ENCODE assay signal across 9 cellular contexts in the genomic region with DNA sequence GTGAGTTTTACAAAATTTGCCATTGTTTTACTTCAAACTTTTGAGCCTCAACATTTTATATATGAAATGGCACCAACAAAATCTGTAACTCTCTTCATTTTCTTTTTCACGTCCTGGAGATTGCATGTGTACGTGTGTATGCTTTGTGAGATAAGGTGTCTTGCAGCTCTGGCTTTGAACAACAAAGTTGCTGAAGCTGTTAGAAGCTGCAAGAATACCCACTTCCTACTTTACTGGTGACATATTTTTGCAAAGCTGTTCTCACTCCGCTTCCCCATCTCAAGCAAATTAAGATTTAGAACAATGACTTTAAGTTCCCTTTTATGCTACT. TPM values are rescaled to one million over a fixed set of nuclear protein-coding genes. Genes with fewer than 3 reads are reported as not detected.
A peak's percentile ranks its signal among the peaks of the same experiment; 100 is the strongest.
DNase-seq lines count a peak whose midpoint lies in the region; ATAC-seq lines count a peak whose summit lies in the region.
"Had no signal": no experiment of that assay in that cellular context is flagged by ENCODE, and none has a peak within 500 bp of the region (broad histone marks: within the 10 kb centered on the region; RNA-seq: fewer than 3 reads in every experiment).

No MANE protein-coding gene starts in this region.

- H3K9me3 Mint-ChIP-seq in CD4-positive, CD25-positive, alpha-beta regulatory T cell, result peaks cover 0 to 6% (median 2%) of the 10 kb centered on the region in 7 donors
- H3K9me3 Mint-ChIP-seq in activated naive CD8-positive, alpha-beta T cell treated with anti-CD3 and anti-CD28 coated beads, Interleukin-2, amount 10 ng/mL, durations not matched to agents 7 days and 5 days, result peaks cover 6% of the 10 kb centered on the region

- POLR2A ChIA-PET in activated naive CD8-positive, alpha-beta T cell treated with anti-CD3 and anti-CD28 coated beads, Interleukin-2, amount 10 ng/mL, durations not matched to agents 7 days and 5 days (lab: Charles Lee), result interaction anchor here (0.7 to 11.5 kb wide), 9 partner anchors 9 to 39 kb away, joined by 3 to 204 read pairs (median 15); no protein-coding TSS in a partner anchor

- H3K36me3 ChIP-seq in CD4-positive, CD25-positive, alpha-beta regulatory T cell (ENCODE audit: control insufficient read depth, insufficient read depth, low read length), result peaks cover 14% of the 10 kb centered on the region

- H3K4me1 Mint-ChIP-seq in CD4-positive, CD25-positive, alpha-beta regulatory T cell, result peaks cover 64 to 97% (median 84%) of the 10 kb centered on the region in 4 donors
- H3K4me1 Mint-ChIP-seq in activated naive CD8-positive, alpha-beta T cell treated with anti-CD3 and anti-CD28 coated beads, Interleukin-2, amount 10 ng/mL, durations not matched to agents 7 days and 5 days, result peaks cover 84% of the 10 kb centered on the region

- H3K27ac ChIP-seq in CD4-positive, CD25-positive, alpha-beta regulatory T cell (ENCODE audit: insufficient read depth, low read length, poor library complexity, severe bottlenecking), result peak overlapping the region; percentile 84

- peak in 2 of 3 donors; percentile 75 to 82 for DNase-seq in CD4-positive, CD25-positive, alpha-beta regulatory T cell
- DNase-seq in activated naive CD8-positive, alpha-beta T cell treated with anti-CD3 and anti-CD28 coated beads, Interleukin-2, amount 10 ng/mL, durations not matched to agents 7 days and 5 days, result no peak
- no peak for DNase-seq in NAMALWA (ENCODE audit: low spot score)
- DNase-seq in NCI-H2081 treated with DMSO at 0.1 percent for 48 hours (lab: John Stamatoyannopoulos, UW), result no peak
- no peak for DNase-seq in NCI-H2081 (lab: John Stamatoyannopoulos, UW)
- DNase-seq in activated CD8-positive, alpha-beta memory T cell treated with anti-CD3 and anti-CD28 coated beads, Interleukin-2, amount 50 U/mL, for 4 hours, result no peak

- H3K4me1 ChIP-seq in CD4-positive, CD25-positive, alpha-beta regulatory T cell (ENCODE audit: control insufficient read depth, insufficient read depth, low read length, poor library complexity, severe bottlenecking), result peaks cover 95% of the 10 kb centered on the region

- no peaks in the 10 kb centered on the region for H3K27me3 ChIP-seq in CD4-positive, CD25-positive, alpha-beta regulatory T cell (ENCODE audit: control insufficient read depth, insufficient read depth, low read length)

- peaks cover 36% of the 10 kb centered on the region for H3K36me3 Mint-ChIP-seq in CD4-positive, CD25-positive, alpha-beta regulatory T cell
- peaks cover 41% of the 10 kb centered on the region for H3K36me3 Mint-ChIP-seq in activated naive CD8-positive, alpha-beta T cell treated with anti-CD3 and anti-CD28 coated beads, Interleukin-2, amount 10 ng/mL, durations not matched to agents 7 days and 5 days

- peak overlapping the region; percentile 78 to 96 (median 82) for H3K4me3 Mint-ChIP-seq in CD4-positive, CD25-positive, alpha-beta regulatory T cell
- H3K4me3 Mint-ChIP-seq in activated naive CD8-positive, alpha-beta T cell treated with anti-CD3 and anti-CD28 coated beads, Interleukin-2, amount 10 ng/mL, durations not matched to agents 7 days and 5 days, result peak overlapping the region; percentile 75

- peak; percentile 79 to 82 for ATAC-seq in CD4-positive, CD25-positive, alpha-beta regulatory T cell (ENCODE audit: low read depth in 2 of 2)
- ATAC-seq in GM19397 (IDR thresholded peaks at IDR 0.05; ENCODE audit: unreplicated experiment) (peak; percentile 67), HG03565 (IDR thresholded peaks at IDR 0.05; ENCODE audit: unreplicated experiment) (peak; percentile 53)
- peak; percentile 45 for ATAC-seq in activated naive CD8-positive, alpha-beta T cell treated with anti-CD3 and anti-CD28 coated beads, Interleukin-2, amount 10 ng/mL, durations not matched to agents 7 days and 5 days (ENCODE audit: low read depth)

- H3K9me3 ChIP-seq in CD4-positive, CD25-positive, alpha-beta regulatory T cell (ENCODE audit: control insufficient read depth in 2 of 2, low read length in 2 of 2), result peaks cover 0 to 2% of the 10 kb centered on the region in 2 experiments

- peak overlapping the region; percentile 75 for H3K4me3 ChIP-seq in CD4-positive, CD25-positive, alpha-beta regulatory T cell (ENCODE audit: low read depth, low read length)

- H3K27me3 Mint-ChIP-seq in CD4-positive, CD25-positive, alpha-beta regulatory T cell, result no peaks in the 10 kb centered on the region
- H3K27me3 Mint-ChIP-seq in activated naive CD8-positive, alpha-beta T cell treated with anti-CD3 and anti-CD28 coated beads, Interleukin-2, amount 10 ng/mL, durations not matched to agents 7 days and 5 days, result no peaks in the 10 kb centered on the region

- peak overlapping the region; percentile 93 to 98 (median 96) for H3K27ac Mint-ChIP-seq in CD4-positive, CD25-positive, alpha-beta regulatory T cell
- peak overlapping the region; percentile 89 for H3K27ac Mint-ChIP-seq in activated naive CD8-positive, alpha-beta T cell treated with anti-CD3 and anti-CD28 coated beads, Interleukin-2, amount 10 ng/mL, durations not matched to agents 7 days and 5 days

RNA-seq across cellular contexts. Expression of a gene that starts 41.8 kb away (rescaled TPM):
- 639 TPM for total RNA-seq in CD4-positive, CD25-positive, alpha-beta regulatory T cell
- polyA plus RNA-seq in CD4-positive, CD25-positive, alpha-beta regulatory T cell, result 100 to 1,000 TPM; 197 to 254 (median 226) TPM
- total RNA-seq in activated naive CD8-positive, alpha-beta T cell treated with anti-CD3 and anti-CD28 coated beads, Interleukin-2, amount 10 ng/mL, durations not matched to agents 7 days and 5 days, result 100 to 1,000 TPM; 355 to 358 TPM
- total RNA-seq: fibroblast of lung had no signal
- polyA plus RNA-seq: fibroblast of lung had no signal

Comparison
In these comparisons a context has a peak if more than half of its experiments do, and no peak if none do; other contexts are left out.
1. DNase-seq: peak in CD4-positive, CD25-positive, alpha-beta regulatory T cell (2 of 3); none in activated naive CD8-positive, alpha-beta T cell treated with anti-CD3 and anti-CD28 coated beads, Interleukin-2, amount 10 ng/mL, durations not matched to agents 7 days and 5 days (single experiment), NAMALWA (single experiment), NCI-H2081 treated with DMSO at 0.1 percent for 48 hours (single experiment), NCI-H2081 (0 of 2) and activated CD8-positive, alpha-beta memory T cell treated with anti-CD3 and anti-CD28 coated beads, Interleukin-2, amount 50 U/mL, for 4 hours (single experiment).
2. Peak in every context shown above with its lines, with median percentiles within 50 percentile points of each other: ATAC-seq.